In the genomic region with DNA sequence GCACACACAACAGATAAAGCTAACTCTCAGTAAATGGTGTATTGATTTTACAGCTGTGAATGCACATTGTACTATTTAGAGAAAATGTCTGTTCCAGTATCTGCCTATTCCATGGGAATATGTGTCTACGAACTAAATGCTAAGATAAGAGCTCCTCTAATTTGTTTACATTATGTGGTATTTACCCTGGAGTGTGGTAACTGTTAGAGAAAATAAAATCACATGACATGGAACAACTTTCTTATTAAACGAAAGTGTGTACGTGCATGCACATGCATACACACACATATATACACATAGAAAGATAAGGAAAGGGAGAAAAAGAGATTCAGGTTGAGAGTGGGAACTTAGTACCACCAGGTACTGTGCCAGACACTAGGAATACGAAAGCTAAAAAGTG, we compare ENCODE assay signal across 21 cellular contexts.
"Had no signal": no experiment of that assay in that cellular context is flagged by ENCODE, and none has a peak within 500 bp of the region (broad histone marks: within the 10 kb centered on the region; RNA-seq: fewer than 3 reads in every experiment).

No MANE protein-coding gene starts in this region.

- H3K27ac Mint-ChIP-seq: natural killer cell; stimulated activated memory B cell treated with anti-CD40 and anti-IgM and Interleukin-4, amounts not matched to agents 10 μg/mL and 1 μg/mL and 100 μg/mL, for 72 hours; type B pancreatic cell had no signal

- H3K4me1 ChIP-seq: gastrocnemius medialis, lower lobe of right lung, psoas muscle, sigmoid colon, spleen, testis had no signal

- H3K36me3 Mint-ChIP-seq: stimulated activated memory B cell treated with anti-CD40 and anti-IgM and Interleukin-4, amounts not matched to agents 10 μg/mL and 1 μg/mL and 100 μg/mL, for 72 hours; type B pancreatic cell had no signal

- H3K4me1 Mint-ChIP-seq: natural killer cell; stimulated activated memory B cell treated with anti-CD40 and anti-IgM and Interleukin-4, amounts not matched to agents 10 μg/mL and 1 μg/mL and 100 μg/mL, for 72 hours had no signal

- ATAC-seq: gastrocnemius medialis; left ventricle myocardium superior; lower lobe of right lung; natural killer cell; psoas muscle; right cardiac atrium; stimulated activated memory B cell treated with anti-CD40 and anti-IgM and Interleukin-4, amounts not matched to agents 10 μg/mL and 1 μg/mL and 100 μg/mL, for 72 hours; stimulated activated naive CD8-positive, alpha-beta T cell treated with anti-CD3 and anti-CD28 coated beads, Interleukin-15, Interleukin-2, amounts not matched to agents 100 U/mL and 50 U/mL, for 24 hours had no signal

- H3K27ac ChIP-seq: coronary artery, gastrocnemius medialis, lower lobe of right lung, psoas muscle, sigmoid colon, spleen, testis, tibial artery had no signal

- DNase-seq: dermis blood vessel endothelial cell; effector memory CD4-positive, alpha-beta T cell; foreskin fibroblast; gastrocnemius medialis; head of caudate nucleus; left ventricle myocardium superior; lower lobe of right lung; natural killer cell; nucleus accumbens; psoas muscle; right cardiac atrium; sigmoid colon; spleen; stimulated activated CD4-positive, alpha-beta T cell treated with anti-CD3 and anti-CD28 coated beads, Interleukin-4, amount 100 ng/mL, for 4 hours; stimulated activated naive CD8-positive, alpha-beta T cell treated with anti-CD3 and anti-CD28 coated beads, Interleukin-15, Interleukin-2, amounts not matched to agents 100 U/mL and 50 U/mL, for 24 hours; substantia nigra; testis; tibial artery had no signal

- H3K4me3 ChIP-seq: coronary artery, gastrocnemius medialis, lower lobe of right lung, psoas muscle, sigmoid colon, spleen, testis, tibial artery had no signal

- H3K4me3 Mint-ChIP-seq: natural killer cell; stimulated activated memory B cell treated with anti-CD40 and anti-IgM and Interleukin-4, amounts not matched to agents 10 μg/mL and 1 μg/mL and 100 μg/mL, for 72 hours; type B pancreatic cell had no signal

- H3K27me3 ChIP-seq: gastrocnemius medialis, sigmoid colon, spleen, testis, tibial artery had no signal

- H3K9me3 ChIP-seq: gastrocnemius medialis, lower lobe of right lung, psoas muscle, sigmoid colon, spleen, testis, tibial artery had no signal

- H3K36me3 ChIP-seq: gastrocnemius medialis, lower lobe of right lung, sigmoid colon, spleen, tibial artery had no signal

- H3K27me3 Mint-ChIP-seq: stimulated activated memory B cell treated with anti-CD40 and anti-IgM and Interleukin-4, amounts not matched to agents 10 μg/mL and 1 μg/mL and 100 μg/mL, for 72 hours; type B pancreatic cell had no signal
